13 cellular contexts compared by ENCODE assay signal in the genomic region with DNA sequence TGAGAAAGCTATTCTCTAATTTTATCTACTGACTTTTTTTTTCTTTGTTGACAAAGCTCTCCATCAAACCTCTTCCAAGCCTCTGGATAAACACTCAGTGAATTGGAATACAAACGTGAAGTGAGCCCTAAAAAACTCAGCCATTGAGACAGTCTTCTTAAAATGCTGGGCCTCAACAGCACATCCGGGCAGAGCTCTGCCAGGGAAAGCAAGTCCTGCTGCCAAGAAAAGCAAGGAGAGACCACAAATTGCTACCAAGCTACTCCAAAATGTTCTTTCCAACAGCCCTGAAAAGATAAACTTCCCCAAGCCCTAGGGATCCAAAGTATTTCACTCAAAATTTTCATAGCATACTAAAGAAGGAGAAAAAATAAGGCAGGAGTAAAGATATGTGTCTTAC. TPM values are rescaled to one million over a fixed set of nuclear protein-coding genes. Genes with fewer than 3 reads are reported as not detected.
DNase-seq lines count a peak whose midpoint lies in the region; ATAC-seq, FAIRE-seq and TF ChIP-seq lines count a peak whose summit lies in the region.
"Had no signal": no experiment of that assay in that cellular context is flagged by ENCODE, and none has a peak within 500 bp of the region (broad histone marks: within the 10 kb centered on the region; RNA-seq: fewer than 3 reads in every experiment).

No MANE protein-coding gene starts in this region.

- ATAC-seq in SK-N-SH treated with all-trans-retinoic acid at 6 μM for 48 hours = no peak
- peak; percentile 75 for ATAC-seq in left ventricle myocardium superior
- ATAC-seq in upper lobe of right lung = peak; percentile 53
- no peak for ATAC-seq in stimulated activated naive B cell treated with anti-CD40 and anti-IgM and Interleukin-4, amounts not matched to agents 10 μg/mL and 1 μg/mL and 100 μg/mL, for 72 hours (replicated peaks)

- H3K79me2 ChIP-seq in SK-N-SH (ENCODE audit: insufficient read depth) = no peaks in the 10 kb centered on the region
- H3K79me2 ChIP-seq: hepatocyte had no signal

- no peak overlapping the region for H3K4me3 ChIP-seq in SK-N-SH (ENCODE audit: low read depth in 2 of 2, low read length in 1 of 2)
- H3K4me3 ChIP-seq in astrocyte of the cerebellum (ENCODE audit: low read depth, low read length) = no peak overlapping the region
- no peak overlapping the region for H3K4me3 ChIP-seq in upper lobe of right lung
- H3K4me3 ChIP-seq in small intestine (ENCODE audit: low read depth in 1 of 2, low read length in 2 of 2) = no peak overlapping the region
- H3K4me3 ChIP-seq: hepatocyte had no signal

- H3K4me2 ChIP-seq in SK-N-SH = peak overlapping the region; percentile 12; the same call in 1 of the 2 replicates
- H3K4me2 ChIP-seq: hepatocyte had no signal

- CTCF ChIA-PET in SK-N-SH (lab: Yijun Ruan, JAX) = interaction anchor here (0.7 to 1.1 kb wide), 4 partner anchors 15 to 61 kb away, joined by 3 to 6 read pairs (median 4); no protein-coding TSS in a partner anchor

- H3K4me1 ChIP-seq in SK-N-SH (ENCODE audit: control insufficient read depth in 1 of 2, insufficient read depth in 2 of 2, low read depth in 1 of 2, low read length in 1 of 2) (no peaks in the 10 kb centered on the region), upper lobe of right lung (peaks cover 14% of the 10 kb centered on the region), small intestine (ENCODE audit: control insufficient read depth in 2 of 2, insufficient read depth in 1 of 2, low read depth in 1 of 2, low read length in 1 of 2) (no peaks in the 10 kb centered on the region)

- 15% methylated on average over 2 of the region's 2 CpGs for WGBS in SK-N-SH (ENCODE audit: low lambda C conversion rate)
- whole genome bisulfite sequencing in small intestine, 3 donors = 51 to 56% (median 51%) methylated on average over 2 of the region's 2 CpGs

- H3K9me3 Mint-ChIP-seq in stimulated activated naive B cell treated with anti-CD40 and anti-IgM and Interleukin-4, amounts not matched to agents 10 μg/mL and 1 μg/mL and 100 μg/mL, for 72 hours = no peaks in the 10 kb centered on the region

- no peak overlapping the region for H3K27ac ChIP-seq in SK-N-SH (ENCODE audit: low read depth in 2 of 2, low read length in 1 of 2)
- no peak overlapping the region for H3K27ac ChIP-seq in upper lobe of right lung
- no peak overlapping the region for H3K27ac ChIP-seq in small intestine (ENCODE audit: low read depth in 1 of 2, low read length in 1 of 2)
- H3K27ac ChIP-seq: hepatocyte, WERI-Rb-1 had no signal

- TF ChIP-seq RAD21 in SK-N-SH (IDR thresholded peaks at IDR 0.05; ENCODE audit: low read length) = no peak

- H3K9me2 ChIP-seq in SK-N-SH = no peaks in the 10 kb centered on the region

- H3K9ac ChIP-seq in SK-N-SH = no peak overlapping the region

- no peak overlapping the region for H2AFZ ChIP-seq in SK-N-SH (ENCODE audit: low read depth)
- H2AFZ ChIP-seq: hepatocyte had no signal

- DNase-seq in SK-N-SH (no peak), astrocyte of the cerebellum (ENCODE audit: low read depth) (peak; percentile 66), left ventricle myocardium superior (no peak), upper lobe of right lung (no peak), small intestine (no peak), kidney glomerular epithelial cell (lab: John Stamatoyannopoulos, UW) (no peak)
- DNase-seq in stimulated activated naive B cell treated with anti-CD40 and anti-IgM and Interleukin-4, amounts not matched to agents 10 μg/mL and 1 μg/mL and 100 μg/mL, for 72 hours = no peak
- DNase-seq: activated effector memory CD4-positive, alpha-beta T cell treated with Interleukin-2 at 50 U/mL for 16 hours; WERI-Rb-1 had no signal

- POLR2A ChIA-PET in SK-N-SH (lab: Yijun Ruan, JAX) = no interaction called here

- H3K36me3 ChIP-seq in SK-N-SH (replicated peaks in 1 of 2; ENCODE audit: control insufficient read depth in 1 of 2, insufficient read depth in 2 of 2, low read length in 1 of 2) = no peaks in the 10 kb centered on the region
- H3K36me3 ChIP-seq in upper lobe of right lung = no peaks in the 10 kb centered on the region
- no peaks in the 10 kb centered on the region for H3K36me3 ChIP-seq in small intestine (ENCODE audit: control insufficient read depth in 2 of 2, insufficient read depth in 2 of 2, low read length in 2 of 2)
- H3K36me3 ChIP-seq: WERI-Rb-1 had no signal

- no peak overlapping the region for H3K27ac Mint-ChIP-seq in stimulated activated naive B cell treated with anti-CD40 and anti-IgM and Interleukin-4, amounts not matched to agents 10 μg/mL and 1 μg/mL and 100 μg/mL, for 72 hours

- no peaks in the 10 kb centered on the region for H3K4me1 Mint-ChIP-seq in stimulated activated naive B cell treated with anti-CD40 and anti-IgM and Interleukin-4, amounts not matched to agents 10 μg/mL and 1 μg/mL and 100 μg/mL, for 72 hours

- H3K36me3 Mint-ChIP-seq in stimulated activated naive B cell treated with anti-CD40 and anti-IgM and Interleukin-4, amounts not matched to agents 10 μg/mL and 1 μg/mL and 100 μg/mL, for 72 hours = no peaks in the 10 kb centered on the region

- H3F3A ChIP-seq in SK-N-SH (replicated peaks; ENCODE audit: insufficient read depth) = peaks cover 9% of the 10 kb centered on the region

- no peak for FAIRE-seq in small intestine (lab: Jason Lieb, UNC)
- FAIRE-seq: A204.1 had no signal

- no peaks in the 10 kb centered on the region; the same call in 1 of the 2 replicates for H4K20me1 ChIP-seq in SK-N-SH (ENCODE audit: insufficient read depth)

- no peak for TF ChIP-seq CTCF in SK-N-SH (IDR thresholded peaks at IDR 0.05)
- no peak for TF ChIP-seq CTCF in astrocyte of the cerebellum (IDR thresholded peaks at IDR 0.05; ENCODE audit: low read depth, low read length, missing control alignments)
- TF ChIP-seq CTCF in upper lobe of right lung (IDR thresholded peaks at IDR 0.05) = no peak

- no peak overlapping the region for H3K4me3 Mint-ChIP-seq in stimulated activated naive B cell treated with anti-CD40 and anti-IgM and Interleukin-4, amounts not matched to agents 10 μg/mL and 1 μg/mL and 100 μg/mL, for 72 hours

- in situ Hi-C loops in astrocyte of the cerebellum (cut with HindIII; ENCODE audit: low sequenced_read_pairs) = no loop called here

- no peak for TF ChIP-seq EP300 in SK-N-SH (IDR thresholded peaks at IDR 0.05; ENCODE audit: borderline replicate concordance in 1 of 2, low read depth in 1 of 2, low read length in 1 of 2)

- H3K27me3 ChIP-seq in SK-N-SH (ENCODE audit: insufficient read depth) (peaks cover 57% of the 10 kb centered on the region), upper lobe of right lung (peaks cover 11% of the 10 kb centered on the region), small intestine (ENCODE audit: control insufficient read depth in 2 of 2, insufficient read depth in 2 of 2, low read length in 2 of 2) (peaks cover 0 to 4% of the 10 kb centered on the region in 2 donors)

- peaks cover 51 to 57% of the 10 kb centered on the region in 2 donors for H3K27me3 Mint-ChIP-seq in stimulated activated naive B cell treated with anti-CD40 and anti-IgM and Interleukin-4, amounts not matched to agents 10 μg/mL and 1 μg/mL and 100 μg/mL, for 72 hours

- intact Hi-C loops in left ventricle myocardium superior (cut with micrococcal nuclease) = no loop called here
- intact Hi-C loops in upper lobe of right lung (cut with DNase I) = no loop called here

- H3K9me3 ChIP-seq in SK-N-SH (no peaks in the 10 kb centered on the region), upper lobe of right lung (no peaks in the 10 kb centered on the region), small intestine (ENCODE audit: control insufficient read depth, low read depth) (no peaks in the 10 kb centered on the region)

TF ChIP-seq in SK-N-SH, 30 proteins besides CTCF, POLR2A, EP300 and RAD21:
- TF ChIP-seq RFX5 (IDR thresholded peaks at IDR 0.05; ENCODE audit: low read length) (no peak), NFIC (IDR thresholded peaks at IDR 0.05; ENCODE audit: borderline replicate concordance) (peak; percentile 66), EZH2phosphoT487 (IDR thresholded peaks at IDR 0.05; ENCODE audit: borderline replicate concordance, low read depth) (no peak)
TF ChIP-seq in SK-N-SH: peak in this region for 1.

TF ChIP-seq in SK-N-SH treated with all-trans-retinoic acid at 6 μM for 48 hours, 23 proteins besides CTCF, POLR2A, EP300 and RAD21:
- TF ChIP-seq ZFP30 (CRISPR knock-in tag; IDR thresholded peaks at IDR 0.05) (no peak), BACH2 (CRISPR knock-in tag; IDR thresholded peaks at IDR 0.05; ENCODE audit: borderline replicate concordance) (no peak), ESRRG (CRISPR knock-in tag; IDR thresholded peaks at IDR 0.05) (no peak)

RNA-seq across cellular contexts. Expression of gene SLC1A2, which starts 7.8 kb away (rescaled TPM):
- under 0.01 and 0.05 TPM in 2 replicates for polyA plus RNA-seq in SK-N-SH (2012; rRNA removed)
- 0.01 and 0.04 TPM in 2 replicates for polyA plus RNA-seq in SK-N-SH (2012; cell fraction: cytosol; rRNA removed)
- polyA plus RNA-seq in SK-N-SH (2012; cell fraction: nucleus; rRNA removed) = 0.02 TPM in 1 of 2 replicates, not detected in the other
- 2.7 TPM for total RNA-seq in left ventricle myocardium superior
- 2.5 TPM for total RNA-seq in upper lobe of right lung
- polyA plus RNA-seq in small intestine = under 1 TPM in 1 of 3 donors, not detected in 2; 0.18 TPM
- total RNA-seq: dermis microvascular lymphatic vessel endothelial cell had no signal

Comparison
In these comparisons a context has a peak if more than half of its experiments do, and no peak if none do; other contexts are left out.
1. ATAC-seq: peak in left ventricle myocardium superior (single experiment) and upper lobe of right lung (single experiment); none in SK-N-SH treated with all-trans-retinoic acid at 6 μM for 48 hours (single experiment) and stimulated activated naive B cell treated with anti-CD40 and anti-IgM and Interleukin-4, amounts not matched to agents 10 μg/mL and 1 μg/mL and 100 μg/mL, for 72 hours (0 of 2).